ENCODE assay signal across 12 cellular contexts in genomic region chr2:230691005-230691647, GRCh38. TPM values are rescaled to one million over a fixed set of nuclear protein-coding genes. Genes with fewer than 3 reads are reported as not detected.
DNase-seq lines count a peak whose midpoint lies in the region; ATAC-seq, FAIRE-seq and TF ChIP-seq lines count a peak whose summit lies in the region.
"Had no signal": no experiment of that assay in that cellular context is flagged by ENCODE, and none has a peak within 500 bp of the region (broad histone marks: within the 10 kb centered on the region; RNA-seq: fewer than 3 reads in every experiment).

No MANE protein-coding gene starts in this region.

- H3K36me3 ChIP-seq in Caco-2 (ENCODE audit: control insufficient read depth, insufficient read depth, low read length) (no peaks in the 10 kb centered on the region), mammary epithelial cell (ENCODE audit: insufficient read depth, low read length) (no peaks in the 10 kb centered on the region), HepG2 (replicated peaks in 1 of 2; ENCODE audit: control insufficient read depth in 1 of 2, insufficient read depth in 2 of 2, low read length in 2 of 2) (no peaks in the 10 kb centered on the region)
- H3K36me3 ChIP-seq: prostate gland, transverse colon had no signal

- H3K79me2 ChIP-seq in mammary epithelial cell (ENCODE audit: insufficient read depth, low read length): no peaks in the 10 kb centered on the region
- no peaks in the 10 kb centered on the region for H3K79me2 ChIP-seq in HepG2 (ENCODE audit: insufficient read depth, low read length)

- POLR2A ChIA-PET in Caco-2 (lab: Charles Lee): no interaction called here
- POLR2A ChIA-PET in HepG2 (lab: Yijun Ruan, JAX): no interaction called here

- no peak for FAIRE-seq in HepG2 (lab: Jason Lieb, UNC)

- BruUV-seq in Caco-2 (replicated peaks; lab: Mats Ljungman, UMichigan) (no TSS peak), mammary epithelial cell (replicated peaks; lab: Mats Ljungman, UMichigan) (no TSS peak), HepG2 (replicated peaks; lab: Mats Ljungman, UMichigan) (no TSS peak)

- peak overlapping the region; percentile 61 for H3K4me2 ChIP-seq in mammary epithelial cell (ENCODE audit: insufficient read depth, low read depth, low read length)
- no peak overlapping the region for H3K4me2 ChIP-seq in HepG2 (ENCODE audit: low read depth, low read length)

- H2AFZ ChIP-seq in mammary epithelial cell (ENCODE audit: low read depth, low read length): peak overlapping the region; percentile 26
- H2AFZ ChIP-seq in HepG2 (ENCODE audit: low read length): no peak overlapping the region

- intact Hi-C loops in Caco-2 (cut with micrococcal nuclease; ENCODE audit: unreplicated experiment) (no loop called here), mammary epithelial cell (cut with micrococcal nuclease) (loop anchor here (1.0 to 5.0 kb wide), 4 partner anchors 10 to 101 kb away; partner anchors contain the start of gene CAB39), HepG2 (cut with micrococcal nuclease; ENCODE audit: unreplicated experiment) (no loop called here)

- H3K9me3 Mint-ChIP-seq in Caco-2 (ENCODE audit: unreplicated experiment): no peaks in the 10 kb centered on the region
- H3K9me3 Mint-ChIP-seq: activated naive CD4-positive, alpha-beta T cell treated with anti-CD3 and anti-CD28 coated beads, Interleukin-2, amount 50 U/mL, for 24 hours had no signal

- H3K9me3 ChIP-seq in Caco-2 (no peaks in the 10 kb centered on the region), mammary epithelial cell (replicated peaks; ENCODE audit: insufficient read depth, low read length) (no peaks in the 10 kb centered on the region), HepG2 (ENCODE audit: low read length) (no peaks in the 10 kb centered on the region)
- H3K9me3 ChIP-seq: prostate gland, transverse colon had no signal

- 25% methylated on average over 4 of the region's 4 CpGs for WGBS in mammary epithelial cell (ENCODE audit: low coverage, missing lambda C conversion rate)
- 3% methylated on average over 4 of the region's 4 CpGs for WGBS in HepG2 (ENCODE audit: low lambda C conversion rate)

- H3K4me3 Mint-ChIP-seq in Caco-2 (ENCODE audit: unreplicated experiment): no peak overlapping the region
- H3K4me3 Mint-ChIP-seq: activated naive CD4-positive, alpha-beta T cell treated with anti-CD3 and anti-CD28 coated beads, Interleukin-2, amount 50 U/mL, for 24 hours had no signal

- in situ Hi-C loops in mammary epithelial cell (cut with MboI; ENCODE audit: low sequenced_read_pairs in 2 of 2): no loop called here
- in situ Hi-C loops in HepG2 (cut with HindIII; ENCODE audit: extremely low pct_ligation_motif_present, low pct_unique_long_range_greater_than_20kb): no loop called here

- H3K4me1 ChIP-seq in Caco-2 (peaks cover 7% of the 10 kb centered on the region), mammary epithelial cell (ENCODE audit: insufficient read depth, low read length) (peaks cover 56% of the 10 kb centered on the region), HepG2 (ENCODE audit: insufficient read depth, low read length) (peaks cover 14% of the 10 kb centered on the region)
- H3K4me1 ChIP-seq: prostate gland had no signal

- TF ChIP-seq EP300 in HepG2 (IDR thresholded peaks at IDR 0.05; ENCODE audit: low read depth in 2 of 2, low read length in 2 of 2) (no peak), HepG2 (CRISPR knock-in tag; IDR thresholded peaks at IDR 0.05; ENCODE audit: borderline replicate concordance) (no peak)

- peaks cover 14% of the 10 kb centered on the region for H3K4me1 Mint-ChIP-seq in Caco-2 (ENCODE audit: low read depth, unreplicated experiment)

- dilution Hi-C loops in mammary epithelial cell (cut with HindIII; ENCODE audit: low sequenced_read_pairs): no loop called here

- H3K27ac ChIP-seq in mammary epithelial cell (ENCODE audit: insufficient read depth, low read depth, low read length) (peak overlapping the region; percentile 73), HepG2 (ENCODE audit: extremely low read length, insufficient read depth, low read length) (no peak overlapping the region)
- H3K27ac ChIP-seq: prostate gland, transverse colon had no signal

- no peak for TF ChIP-seq RAD21 in HepG2 (CRISPR knock-in tag; IDR thresholded peaks at IDR 0.05)

- H3K9ac ChIP-seq in mammary epithelial cell (ENCODE audit: insufficient read depth, low read length): no peak overlapping the region
- H3K9ac ChIP-seq in HepG2 (ENCODE audit: insufficient read depth, low read depth, low read length): no peak overlapping the region

- H3K27me3 ChIP-seq in Caco-2 (replicated peaks; ENCODE audit: control insufficient read depth, insufficient read depth, low read length) (no peaks in the 10 kb centered on the region), mammary epithelial cell (ENCODE audit: insufficient read depth, low read length) (no peaks in the 10 kb centered on the region), HepG2 (ENCODE audit: control insufficient read depth in 1 of 2, insufficient read depth in 2 of 2, low read length in 2 of 2) (peaks cover 0 to 13% of the 10 kb centered on the region in 2 experiments; a peak in 2 of 5 replicates)
- H3K27me3 ChIP-seq: transverse colon had no signal

- CTCF ChIA-PET in Caco-2 (lab: Charles Lee) (no interaction called here), mammary epithelial cell (lab: Charles Lee; ENCODE audit: low non-redundant PET) (no interaction called here), HepG2 (lab: Yijun Ruan, JAX; ENCODE audit: low intra/inter-chr PET ratio, low total read pairs) (no interaction called here)

- H3K27ac Mint-ChIP-seq in Caco-2 (ENCODE audit: unreplicated experiment): no peak overlapping the region
- H3K27ac Mint-ChIP-seq: activated naive CD4-positive, alpha-beta T cell treated with anti-CD3 and anti-CD28 coated beads, Interleukin-2, amount 50 U/mL, for 24 hours had no signal

- peak; percentile 16 to 52 for DNase-seq in Caco-2
- DNase-seq in M059J (ENCODE audit: low read depth): peak; percentile 99
- DNase-seq in mammary epithelial cell: peak; percentile 98
- DNase-seq in HepG2 (ENCODE audit: low spot score): peak; percentile 65
- no peak for DNase-seq in UCSD-AML1 (lab: John Stamatoyannopoulos, UW; ENCODE audit: unreplicated experiment)
- no peak for DNase-seq in RPMI8226
- no peak for DNase-seq in anterior cingulate cortex (lab: John Stamatoyannopoulos, UW)
- DNase-seq: NCI-H2171, transverse colon had no signal

- TF ChIP-seq CTCF in Caco-2 (IDR thresholded peaks at IDR 0.05; ENCODE audit: insufficient read depth in 1 of 2, low read depth in 1 of 2, low read length in 1 of 2, severe bottlenecking in 1 of 2, unreplicated experiment in 1 of 2) (no peak), mammary epithelial cell (conservative IDR thresholded peaks at IDR 0.05 in 1 of 2, IDR thresholded peaks at IDR 0.05 in 1 of 2; ENCODE audit: extremely low read depth in 1 of 2, insufficient read depth in 1 of 2, low read depth in 1 of 2, low read length in 2 of 2) (no peak), HepG2 (CRISPR knock-in tag; IDR thresholded peaks at IDR 0.05) (no peak)

- peak; percentile 40; the same call in 2 of the 3 replicates for ATAC-seq in HepG2
- no peak for ATAC-seq in HG03196 (IDR thresholded peaks at IDR 0.05; ENCODE audit: unreplicated experiment)

- H3K4me3 ChIP-seq in Caco-2 (ENCODE audit: low read depth, low read length) (no peak overlapping the region), mammary epithelial cell (replicated peaks in 1 of 3; ENCODE audit: insufficient read depth in 1 of 3, low read depth in 2 of 3, low read length in 3 of 3) (no peak overlapping the region), HepG2 (replicated peaks in 1 of 3; ENCODE audit: insufficient read depth in 1 of 3, low read depth in 2 of 3, low read length in 3 of 3) (no peak overlapping the region)
- H3K4me3 ChIP-seq: prostate gland, transverse colon had no signal

- no peaks in the 10 kb centered on the region for H3K27me3 Mint-ChIP-seq in Caco-2 (ENCODE audit: insufficient read depth, unreplicated experiment)
- H3K27me3 Mint-ChIP-seq: activated naive CD4-positive, alpha-beta T cell treated with anti-CD3 and anti-CD28 coated beads, Interleukin-2, amount 50 U/mL, for 24 hours had no signal

- H4K20me1 ChIP-seq in mammary epithelial cell (ENCODE audit: insufficient read depth, low read length): no peaks in the 10 kb centered on the region
- H4K20me1 ChIP-seq in HepG2 (ENCODE audit: insufficient read depth, low read length): no peaks in the 10 kb centered on the region

- H3K36me3 Mint-ChIP-seq in Caco-2 (ENCODE audit: insufficient read depth, unreplicated experiment): no peaks in the 10 kb centered on the region
- H3K36me3 Mint-ChIP-seq: activated naive CD4-positive, alpha-beta T cell treated with anti-CD3 and anti-CD28 coated beads, Interleukin-2, amount 50 U/mL, for 24 hours had no signal

- TF ChIP-seq POLR2A in HepG2 (IDR thresholded peaks at IDR 0.05; ENCODE audit: insufficient read depth in 1 of 2, low read depth in 2 of 2, low read length in 2 of 2): no peak

RNA-seq across cellular contexts. Expression of gene CAB39, which starts 21.5 kb away (rescaled TPM):
- 33.2 and 40.4 TPM in 2 replicates for total RNA-seq in Caco-2 (2022)
- total RNA-seq in M059J (2014; rRNA removed; shearing (Covaris generic)): 80.0 and 115 TPM in 2 replicates
- 100 to 1,000 TPM in 1 of 2 donors, 10 to 100 TPM in 1; 68.3 to 115 TPM for total RNA-seq in mammary epithelial cell
- 55.2 TPM for polyA plus RNA-seq in mammary epithelial cell
- polyA minus RNA-seq in mammary epithelial cell: 149 TPM
- total RNA-seq in HepG2 (2016; rRNA removed; fragmentation: Illumina TruSeq; extraction: Trizol): 45.3 and 59.5 TPM in 2 replicates
- 9.2 and 9.7 TPM in 2 replicates for total RNA-seq in HepG2 (2016; cell fraction: cytosol; rRNA removed; fragmentation: Illumina TruSeq; extraction: Trizol; ENCODE audit: low read depth)
- total RNA-seq in HepG2 (2016; cell fraction: insoluble cytoplasmic fraction; rRNA removed; fragmentation: Illumina TruSeq; extraction: Trizol): 46.6 and 55.2 TPM in 2 replicates
- 21.6 and 23.9 TPM in 2 replicates for total RNA-seq in HepG2 (2016; cell fraction: membrane; rRNA removed; fragmentation: Illumina TruSeq; extraction: Trizol)
- 33.9 and 39.0 TPM in 2 replicates for total RNA-seq in HepG2 (2016; cell fraction: nucleus; rRNA removed; fragmentation: Illumina TruSeq; extraction: Trizol)
- 18.8 and 19.3 TPM in 2 replicates for polyA plus RNA-seq in HepG2 (2011; rRNA removed)
- polyA plus RNA-seq in HepG2 (2011; cell fraction: cytosol; rRNA removed): 8.2 and 15.0 TPM in 2 replicates
- polyA plus RNA-seq in HepG2 (2011; cell fraction: nucleus; rRNA removed): 10.7 and 15.8 TPM in 2 replicates
- polyA plus RNA-seq in HepG2 (2012): 26.1 and 26.8 TPM in 2 replicates
- 2.2 and 2.5 TPM in 2 replicates for polyA plus RNA-seq in HepG2 (2016; cell fraction: cytosol; fragmentation: Illumina TruSeq; extraction: Trizol; ENCODE audit: low read depth)
- 44.1 and 46.7 TPM in 2 replicates for polyA plus RNA-seq in HepG2 (2016; cell fraction: insoluble cytoplasmic fraction; fragmentation: Illumina TruSeq; extraction: Trizol; ENCODE audit: low read depth)
- polyA plus RNA-seq in HepG2 (2016; cell fraction: membrane; fragmentation: Illumina TruSeq; extraction: Trizol; ENCODE audit: low read depth): 10.7 and 11.2 TPM in 2 replicates
- 30.1 and 35.6 TPM in 2 replicates for polyA plus RNA-seq in HepG2 (2016; cell fraction: nucleus; fragmentation: Illumina TruSeq; extraction: Trizol; ENCODE audit: insufficient read depth, low read depth)
- 20.0 and 27.9 TPM in 2 replicates for polyA minus RNA-seq in HepG2 (2011; rRNA and poly(A)+ RNA removed; ENCODE audit: low replicate concordance)
- polyA minus RNA-seq in HepG2 (2011; cell fraction: cytosol; rRNA and poly(A)+ RNA removed): 24.9 and 29.5 TPM in 2 replicates
- 29.0 and 50.4 TPM in 2 replicates for polyA minus RNA-seq in HepG2 (2011; cell fraction: nucleus; rRNA and poly(A)+ RNA removed)

Comparison
In these comparisons a context has a peak if more than half of its experiments do, and no peak if none do; other contexts are left out.
1. DNase-seq: peak in Caco-2 (2 of 2), M059J (single experiment), mammary epithelial cell (single experiment) and HepG2 (single experiment); none in UCSD-AML1 (single experiment), RPMI8226 (single experiment) and anterior cingulate cortex (0 of 58).